Comparison of ENCODE assay signal across 13 cellular contexts in genomic region chr4:147741190-147741788, GRCh38. TPM values are rescaled to one million over a fixed set of nuclear protein-coding genes. Genes with fewer than 3 reads are reported as not detected.
DNase-seq lines count a peak whose midpoint lies in the region; ATAC-seq and TF ChIP-seq lines count a peak whose summit lies in the region.
"Had no signal": no experiment of that assay in that cellular context is flagged by ENCODE, and none has a peak within 500 bp of the region (broad histone marks: within the 10 kb centered on the region; RNA-seq: fewer than 3 reads in every experiment).

No MANE protein-coding gene starts in this region.

- peaks cover 24% of the 10 kb centered on the region for H3K4me1 Mint-ChIP-seq in activated CD4-positive, alpha-beta T cell treated with anti-CD3 and anti-CD28 coated beads, Interleukin-2, amount 10 ng/mL, durations not matched to agents 7 days and 5 days
- peaks cover 30% of the 10 kb centered on the region for H3K4me1 Mint-ChIP-seq in stimulated activated effector memory CD8-positive, alpha-beta T cell treated with anti-CD3 and anti-CD28 coated beads, Interleukin-12 subunit alpha, Interleukin-12 subunit beta, amount 100 ng/mL, for 72 hours
- peaks cover 18% of the 10 kb centered on the region for H3K4me1 Mint-ChIP-seq in activated CD4-positive, alpha-beta T cell treated with anti-CD3 and anti-CD28 coated beads, Interleukin-2, amount 10 ng/mL, durations not matched to agents 24 days and 14 days
- H3K4me1 Mint-ChIP-seq: activated naive CD4-positive, alpha-beta T cell treated with anti-CD3 and anti-CD28 coated beads, Interleukin-2, amount 50 U/mL, for 24 hours had no signal

- DNase-seq in activated CD4-positive, alpha-beta T cell treated with anti-CD3 and anti-CD28 coated beads, Interleukin-2, amount 10 ng/mL, durations not matched to agents 7 days and 5 days: no peak
- no peak for DNase-seq in activated CD4-positive, alpha-beta T cell treated with anti-CD3 and anti-CD28 coated beads for 48 hours
- DNase-seq in fibroblast of villous mesenchyme (ENCODE audit: low read depth): peak; percentile 64
- no peak for DNase-seq in stimulated activated effector memory CD8-positive, alpha-beta T cell treated with anti-CD3 and anti-CD28 coated beads, Interleukin-12 subunit alpha, Interleukin-12 subunit beta, amount 100 ng/mL, for 72 hours (ENCODE audit: low spot score in 2 of 2)
- DNase-seq in activated CD4-positive, alpha-beta T cell treated with anti-CD3 and anti-CD28 coated beads, Interleukin-2, amount 10 ng/mL, durations not matched to agents 24 days and 14 days: no peak
- no peak for DNase-seq in DMS 273 (lab: John Stamatoyannopoulos, UW; ENCODE audit: unreplicated experiment)
- DNase-seq: activated CD8-positive, alpha-beta memory T cell treated with anti-CD3 and anti-CD28 coated beads for 24 hours; spleen had no signal

- intact Hi-C loops in activated CD4-positive, alpha-beta T cell treated with anti-CD3 and anti-CD28 coated beads, Interleukin-2, amount 10 ng/mL, durations not matched to agents 24 days and 14 days (cut with micrococcal nuclease): no loop called here

- peak overlapping the region; percentile 33 for H3K27ac Mint-ChIP-seq in activated CD4-positive, alpha-beta T cell treated with anti-CD3 and anti-CD28 coated beads, Interleukin-2, amount 10 ng/mL, durations not matched to agents 7 days and 5 days
- H3K27ac Mint-ChIP-seq in stimulated activated effector memory CD8-positive, alpha-beta T cell treated with anti-CD3 and anti-CD28 coated beads, Interleukin-12 subunit alpha, Interleukin-12 subunit beta, amount 100 ng/mL, for 72 hours: peak overlapping the region; percentile 32
- H3K27ac Mint-ChIP-seq in activated CD4-positive, alpha-beta T cell treated with anti-CD3 and anti-CD28 coated beads, Interleukin-2, amount 10 ng/mL, durations not matched to agents 24 days and 14 days: no peak overlapping the region
- H3K27ac Mint-ChIP-seq: activated naive CD4-positive, alpha-beta T cell treated with anti-CD3 and anti-CD28 coated beads, Interleukin-2, amount 50 U/mL, for 24 hours; dendritic cell treated with granulocyte-macrophage colony-stimulating factor and Interleukin-4, amounts not matched to agents 40 ng/mL and 50 ng/mL, for 4 days had no signal

- no peaks in the 10 kb centered on the region for H3K27me3 Mint-ChIP-seq in activated CD4-positive, alpha-beta T cell treated with anti-CD3 and anti-CD28 coated beads, Interleukin-2, amount 10 ng/mL, durations not matched to agents 7 days and 5 days
- no peaks in the 10 kb centered on the region for H3K27me3 Mint-ChIP-seq in activated CD4-positive, alpha-beta T cell treated with anti-CD3 and anti-CD28 coated beads, Interleukin-2, amount 10 ng/mL, durations not matched to agents 24 days and 14 days
- H3K27me3 Mint-ChIP-seq: dendritic cell treated with granulocyte-macrophage colony-stimulating factor and Interleukin-4, amounts not matched to agents 40 ng/mL and 50 ng/mL, for 4 days had no signal

- CTCF ChIA-PET in activated CD4-positive, alpha-beta T cell treated with anti-CD3 and anti-CD28 coated beads, Interleukin-2, amount 10 ng/mL, durations not matched to agents 7 days and 5 days (lab: Charles Lee): interaction anchor here (0.5 to 1.6 kb wide), 2 partner anchors 8 to 35 kb away, joined by 3 to 4 read pairs; no protein-coding TSS in a partner anchor

- H3K9me3 Mint-ChIP-seq in activated CD4-positive, alpha-beta T cell treated with anti-CD3 and anti-CD28 coated beads, Interleukin-2, amount 10 ng/mL, durations not matched to agents 7 days and 5 days: no peaks in the 10 kb centered on the region
- H3K9me3 Mint-ChIP-seq in stimulated activated effector memory CD8-positive, alpha-beta T cell treated with anti-CD3 and anti-CD28 coated beads, Interleukin-12 subunit alpha, Interleukin-12 subunit beta, amount 100 ng/mL, for 72 hours: no peaks in the 10 kb centered on the region
- H3K9me3 Mint-ChIP-seq in activated CD4-positive, alpha-beta T cell treated with anti-CD3 and anti-CD28 coated beads, Interleukin-2, amount 10 ng/mL, durations not matched to agents 24 days and 14 days: no peaks in the 10 kb centered on the region
- H3K9me3 Mint-ChIP-seq: activated naive CD4-positive, alpha-beta T cell treated with anti-CD3 and anti-CD28 coated beads, Interleukin-2, amount 50 U/mL, for 24 hours; dendritic cell treated with granulocyte-macrophage colony-stimulating factor and Interleukin-4, amounts not matched to agents 40 ng/mL and 50 ng/mL, for 4 days had no signal

- ATAC-seq in stimulated activated effector memory CD8-positive, alpha-beta T cell treated with anti-CD3 and anti-CD28 coated beads, Interleukin-12 subunit alpha, Interleukin-12 subunit beta, amount 100 ng/mL, for 72 hours: no peak
- no peak for ATAC-seq in HG02642 (IDR thresholded peaks at IDR 0.05; ENCODE audit: poor library complexity, unreplicated experiment)

- no peak overlapping the region for H3K4me3 ChIP-seq in fibroblast of villous mesenchyme (ENCODE audit: low read depth, low read length)
- H3K4me3 ChIP-seq: spleen had no signal

- TF ChIP-seq CTCF in VCaP (conservative IDR thresholded peaks at IDR 0.05) (no peak), fibroblast of villous mesenchyme (IDR thresholded peaks at IDR 0.05; ENCODE audit: insufficient read depth, low read depth, low read length) (no peak)

- H3K36me3 Mint-ChIP-seq in activated CD4-positive, alpha-beta T cell treated with anti-CD3 and anti-CD28 coated beads, Interleukin-2, amount 10 ng/mL, durations not matched to agents 7 days and 5 days (ENCODE audit: low read depth): no peaks in the 10 kb centered on the region
- H3K36me3 Mint-ChIP-seq in stimulated activated effector memory CD8-positive, alpha-beta T cell treated with anti-CD3 and anti-CD28 coated beads, Interleukin-12 subunit alpha, Interleukin-12 subunit beta, amount 100 ng/mL, for 72 hours: no peaks in the 10 kb centered on the region
- peaks cover 2% of the 10 kb centered on the region for H3K36me3 Mint-ChIP-seq in activated CD4-positive, alpha-beta T cell treated with anti-CD3 and anti-CD28 coated beads, Interleukin-2, amount 10 ng/mL, durations not matched to agents 24 days and 14 days (ENCODE audit: low read depth)
- H3K36me3 Mint-ChIP-seq: activated naive CD4-positive, alpha-beta T cell treated with anti-CD3 and anti-CD28 coated beads, Interleukin-2, amount 50 U/mL, for 24 hours had no signal

- H3K27ac ChIP-seq in VCaP: peak overlapping the region; percentile 39; the same call in 1 of the 2 replicates
- H3K27ac ChIP-seq: HL-60 had no signal

- no peak overlapping the region for H3K4me3 Mint-ChIP-seq in activated CD4-positive, alpha-beta T cell treated with anti-CD3 and anti-CD28 coated beads, Interleukin-2, amount 10 ng/mL, durations not matched to agents 7 days and 5 days
- H3K4me3 Mint-ChIP-seq in stimulated activated effector memory CD8-positive, alpha-beta T cell treated with anti-CD3 and anti-CD28 coated beads, Interleukin-12 subunit alpha, Interleukin-12 subunit beta, amount 100 ng/mL, for 72 hours: no peak overlapping the region
- H3K4me3 Mint-ChIP-seq in activated CD4-positive, alpha-beta T cell treated with anti-CD3 and anti-CD28 coated beads, Interleukin-2, amount 10 ng/mL, durations not matched to agents 24 days and 14 days: no peak overlapping the region
- H3K4me3 Mint-ChIP-seq: activated naive CD4-positive, alpha-beta T cell treated with anti-CD3 and anti-CD28 coated beads, Interleukin-2, amount 50 U/mL, for 24 hours; dendritic cell treated with granulocyte-macrophage colony-stimulating factor and Interleukin-4, amounts not matched to agents 40 ng/mL and 50 ng/mL, for 4 days had no signal

- POLR2A ChIA-PET in activated CD4-positive, alpha-beta T cell treated with anti-CD3 and anti-CD28 coated beads, Interleukin-2, amount 10 ng/mL, durations not matched to agents 7 days and 5 days (lab: Charles Lee): no interaction called here

RNA-seq across cellular contexts. Expression of gene ARHGAP10, which starts 9.4 kb away (rescaled TPM):
- 10 to 100 TPM in 1 of 2 experiments, 1 to 10 TPM in 1; 9.4 to 10.7 TPM for total RNA-seq in activated CD4-positive, alpha-beta T cell treated with anti-CD3 and anti-CD28 coated beads, Interleukin-2, amount 10 ng/mL, durations not matched to agents 7 days and 5 days
- total RNA-seq in fibroblast of villous mesenchyme: 41.2 and 41.5 TPM in 2 replicates
- total RNA-seq in activated CD4-positive, alpha-beta T cell treated with anti-CD3 and anti-CD28 coated beads, Interleukin-2, amount 10 ng/mL, durations not matched to agents 24 days and 14 days: 7.4 and 8.3 TPM in 2 replicates

RNA-seq across cellular contexts. Expression of gene PRMT9, which starts 57.3 kb away (rescaled TPM):
- 10 to 100 TPM; 11.5 to 12.0 TPM for total RNA-seq in activated CD4-positive, alpha-beta T cell treated with anti-CD3 and anti-CD28 coated beads, Interleukin-2, amount 10 ng/mL, durations not matched to agents 7 days and 5 days
- total RNA-seq in fibroblast of villous mesenchyme: 11.2 and 11.3 TPM in 2 replicates
- total RNA-seq in activated CD4-positive, alpha-beta T cell treated with anti-CD3 and anti-CD28 coated beads, Interleukin-2, amount 10 ng/mL, durations not matched to agents 24 days and 14 days: 8.1 TPM in 2 replicates
